In genomic region chr1:13829152-13829769, GRCh38 we compare ENCODE assay signal across 12 cellular contexts.
A peak's percentile ranks its signal among the peaks of the same experiment; 100 is the strongest.
DNase-seq lines count a peak whose midpoint lies in the region; ATAC-seq and FAIRE-seq lines count a peak whose summit lies in the region.
"Had no signal": no experiment of that assay in that cellular context is flagged by ENCODE, and none has a peak within 500 bp of the region (broad histone marks: within the 10 kb centered on the region; RNA-seq: fewer than 3 reads in every experiment).

No MANE protein-coding gene starts in this region.

- ATAC-seq in esophagus mucosa (peak; percentile 84), GM19324 (IDR thresholded peaks at IDR 0.05; ENCODE audit: low FRiP score, unreplicated experiment) (no peak), GM18870 (IDR thresholded peaks at IDR 0.05; ENCODE audit: unreplicated experiment) (no peak)
- no peak for ATAC-seq in stimulated activated memory B cell treated with anti-CD40 and anti-IgM and Interleukin-4, amounts not matched to agents 10 μg/mL and 1 μg/mL and 100 μg/mL, for 72 hours

- H3K27me3 Mint-ChIP-seq in stimulated activated memory B cell treated with anti-CD40 and anti-IgM and Interleukin-4, amounts not matched to agents 10 μg/mL and 1 μg/mL and 100 μg/mL, for 72 hours: peaks cover 15% of the 10 kb centered on the region

- peak overlapping the region; percentile 35 for H3K27ac Mint-ChIP-seq in stimulated activated memory B cell treated with anti-CD40 and anti-IgM and Interleukin-4, amounts not matched to agents 10 μg/mL and 1 μg/mL and 100 μg/mL, for 72 hours

- peaks cover 9% of the 10 kb centered on the region for H3K4me1 Mint-ChIP-seq in stimulated activated memory B cell treated with anti-CD40 and anti-IgM and Interleukin-4, amounts not matched to agents 10 μg/mL and 1 μg/mL and 100 μg/mL, for 72 hours

- FAIRE-seq in RCC 7860 (lab: Jason Lieb, UNC): no peak

- H3K4me3 Mint-ChIP-seq in stimulated activated memory B cell treated with anti-CD40 and anti-IgM and Interleukin-4, amounts not matched to agents 10 μg/mL and 1 μg/mL and 100 μg/mL, for 72 hours: no peak overlapping the region

- DNase-seq in NCI-H2196 (lab: John Stamatoyannopoulos, UW; ENCODE audit: unreplicated experiment) (peak; percentile 5), NCI-H2196 treated with DMSO at 0.1 percent for 48 hours (lab: John Stamatoyannopoulos, UW; ENCODE audit: unreplicated experiment) (no peak), NCI-H510A treated with DMSO at 0.1 percent for 48 hours (lab: John Stamatoyannopoulos, UW) (peak; percentile 72), RCC 7860 (ENCODE audit: low spot score) (no peak)
- DNase-seq: COR-L47, dermis blood vessel endothelial cell, NCI-H446 treated with DMSO at 0.1 percent for 48 hours, SHP77 treated with DMSO at 0.1 percent for 48 hours had no signal

- H3K9me3 Mint-ChIP-seq in stimulated activated memory B cell treated with anti-CD40 and anti-IgM and Interleukin-4, amounts not matched to agents 10 μg/mL and 1 μg/mL and 100 μg/mL, for 72 hours: no peaks in the 10 kb centered on the region

- H3K36me3 Mint-ChIP-seq in stimulated activated memory B cell treated with anti-CD40 and anti-IgM and Interleukin-4, amounts not matched to agents 10 μg/mL and 1 μg/mL and 100 μg/mL, for 72 hours: peaks cover 15% of the 10 kb centered on the region

Comparison
In these comparisons a context has a peak if more than half of its experiments do, and no peak if none do; other contexts are left out.
1. DNase-seq: peak in NCI-H2196 (single experiment) and NCI-H510A treated with DMSO at 0.1 percent for 48 hours (single experiment); none in NCI-H2196 treated with DMSO at 0.1 percent for 48 hours (single experiment) and RCC 7860 (single experiment).